ENCODE assay signal across 16 cellular contexts in the genomic region with DNA sequence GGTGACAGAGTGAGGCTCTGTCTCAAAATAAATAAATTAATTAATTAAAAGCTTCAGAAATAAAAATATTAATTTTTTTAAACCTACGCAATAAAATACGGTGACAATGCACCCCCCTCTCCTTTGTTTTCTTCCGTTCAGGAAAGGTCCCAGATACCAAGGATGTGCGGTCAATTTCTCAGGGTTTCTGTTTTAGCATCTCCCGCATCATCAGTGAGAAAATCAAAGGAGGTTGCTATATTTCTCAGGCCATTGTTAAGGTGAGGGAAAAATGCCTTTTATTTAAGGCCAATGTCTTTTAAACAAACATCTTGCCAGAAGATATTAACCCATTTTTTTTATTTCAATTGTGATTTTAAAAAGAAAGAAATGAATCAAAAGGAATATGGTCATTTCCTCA.
A peak's percentile ranks its signal among the peaks of the same experiment; 100 is the strongest.
DNase-seq lines count a peak whose midpoint lies in the region; ATAC-seq and TF ChIP-seq lines count a peak whose summit lies in the region.
"Had no signal": no experiment of that assay in that cellular context is flagged by ENCODE, and none has a peak within 500 bp of the region (broad histone marks: within the 10 kb centered on the region; RNA-seq: fewer than 3 reads in every experiment).

No MANE protein-coding gene starts in this region.

- H3K27me3 Mint-ChIP-seq in activated naive CD8-positive, alpha-beta T cell treated with anti-CD3 and anti-CD28 coated beads, Interleukin-2, amount 10 ng/mL, durations not matched to agents 7 days and 5 days = peaks cover 12% of the 10 kb centered on the region
- peaks cover 3% of the 10 kb centered on the region for H3K27me3 Mint-ChIP-seq in activated naive CD8-positive, alpha-beta T cell treated with anti-CD3 and anti-CD28 coated beads for 36 hours
- H3K27me3 Mint-ChIP-seq in effector memory CD8-positive, alpha-beta T cell = no peaks in the 10 kb centered on the region
- H3K27me3 Mint-ChIP-seq in nephron progenitor cell (ENCODE audit: low read depth, poor library complexity) (peaks cover 5% of the 10 kb centered on the region), Calu3 (ENCODE audit: unreplicated experiment) (no peaks in the 10 kb centered on the region)
- H3K27me3 Mint-ChIP-seq: activated naive CD8-positive, alpha-beta T cell had no signal

- H3K9me3 ChIP-seq in upper lobe of left lung = no peaks in the 10 kb centered on the region
- H3K9me3 ChIP-seq: A549 had no signal

- TF ChIP-seq EP300 in upper lobe of left lung (IDR thresholded peaks at IDR 0.05) = no peak

- H3K4me3 ChIP-seq in upper lobe of left lung = peak overlapping the region in 1 of 4 donors; percentile 12
- H3K4me3 ChIP-seq: A549, GM23338 had no signal

- TF ChIP-seq CTCF in nephron progenitor cell (IDR thresholded peaks at IDR 0.05) (no peak), upper lobe of left lung (IDR thresholded peaks at IDR 0.05) (no peak), Calu3 (IDR thresholded peaks at IDR 0.05; ENCODE audit: unreplicated experiment) (no peak)

- H3K36me3 ChIP-seq in upper lobe of left lung = no peaks in the 10 kb centered on the region

- 68 to 70% methylated on average over 5 of the region's 5 CpGs for WGBS in upper lobe of left lung, 2 donors

- peak overlapping the region; percentile 37 to 80 (median 70) for H3K27ac ChIP-seq in upper lobe of left lung
- H3K27ac ChIP-seq: A549, RWPE1 had no signal

- no peak overlapping the region for H3K27ac Mint-ChIP-seq in activated naive CD8-positive, alpha-beta T cell treated with anti-CD3 and anti-CD28 coated beads, Interleukin-2, amount 10 ng/mL, durations not matched to agents 7 days and 5 days
- H3K27ac Mint-ChIP-seq in activated naive CD8-positive, alpha-beta T cell treated with anti-CD3 and anti-CD28 coated beads for 36 hours = no peak overlapping the region
- H3K27ac Mint-ChIP-seq in effector memory CD8-positive, alpha-beta T cell = peak overlapping the region; percentile 32 to 92
- H3K27ac Mint-ChIP-seq in nephron progenitor cell (peak overlapping the region; percentile 98), Calu3 (ENCODE audit: unreplicated experiment) (no peak overlapping the region)

- H3K4me1 ChIP-seq in upper lobe of left lung = peaks cover 33 to 42% (median 34%) of the 10 kb centered on the region in 4 donors
- H3K4me1 ChIP-seq: A549 had no signal

- no peaks in the 10 kb centered on the region for H3K27me3 ChIP-seq in upper lobe of left lung

- TF ChIP-seq POLR2A in upper lobe of left lung (IDR thresholded peaks at IDR 0.05) = no peak

- no peaks in the 10 kb centered on the region for H3K9me3 Mint-ChIP-seq in activated naive CD8-positive, alpha-beta T cell treated with anti-CD3 and anti-CD28 coated beads, Interleukin-2, amount 10 ng/mL, durations not matched to agents 7 days and 5 days
- H3K9me3 Mint-ChIP-seq in activated naive CD8-positive, alpha-beta T cell treated with anti-CD3 and anti-CD28 coated beads for 36 hours = peaks cover 1% of the 10 kb centered on the region
- H3K9me3 Mint-ChIP-seq in effector memory CD8-positive, alpha-beta T cell = no peaks in the 10 kb centered on the region
- H3K9me3 Mint-ChIP-seq in nephron progenitor cell (peaks cover 5% of the 10 kb centered on the region), Calu3 (ENCODE audit: low read depth, unreplicated experiment) (no peaks in the 10 kb centered on the region)
- H3K9me3 Mint-ChIP-seq: GM23338 had no signal

- CTCF ChIA-PET in Calu3 (lab: Charles Lee) = interaction anchor here (0.7 kb wide), 1 partner anchor 100 kb away, joined by 3 read pairs; no protein-coding TSS in a partner anchor

- no peaks in the 10 kb centered on the region for H3K36me3 Mint-ChIP-seq in activated naive CD8-positive, alpha-beta T cell treated with anti-CD3 and anti-CD28 coated beads, Interleukin-2, amount 10 ng/mL, durations not matched to agents 7 days and 5 days
- H3K36me3 Mint-ChIP-seq in activated naive CD8-positive, alpha-beta T cell treated with anti-CD3 and anti-CD28 coated beads for 36 hours = no peaks in the 10 kb centered on the region
- H3K36me3 Mint-ChIP-seq in effector memory CD8-positive, alpha-beta T cell (ENCODE audit: insufficient read depth) = peaks cover 23% of the 10 kb centered on the region
- H3K36me3 Mint-ChIP-seq in nephron progenitor cell (ENCODE audit: low read depth) (peaks cover 22% of the 10 kb centered on the region), Calu3 (ENCODE audit: insufficient read depth, unreplicated experiment) (peaks cover 4% of the 10 kb centered on the region)
- H3K36me3 Mint-ChIP-seq: activated naive CD8-positive, alpha-beta T cell had no signal

- intact Hi-C loops in Calu3 (cut with micrococcal nuclease; ENCODE audit: unreplicated experiment) = no loop called here

- no peak for DNase-seq in activated naive CD8-positive, alpha-beta T cell treated with anti-CD3 and anti-CD28 coated beads, Interleukin-2, amount 10 ng/mL, durations not matched to agents 7 days and 5 days
- no peak for DNase-seq in activated naive CD8-positive, alpha-beta T cell treated with anti-CD3 and anti-CD28 coated beads for 36 hours
- no peak for DNase-seq in effector memory CD8-positive, alpha-beta T cell
- DNase-seq in nephron progenitor cell (no peak), upper lobe of left lung (no peak), NCI-H226 (no peak), Calu3 (no peak), anterior cingulate cortex (lab: John Stamatoyannopoulos, UW) (no peak)
- DNase-seq: DMS 273 treated with DMSO at 0.1 percent for 48 hours; effector CD4-positive, alpha-beta T cell; NCI-H510A; stimulated activated CD4-positive, alpha-beta T cell treated with anti-CD3 and anti-CD28 coated beads, Interleukin-4, amount 100 ng/mL, for 1 hour had no signal

- POLR2A ChIA-PET in activated naive CD8-positive, alpha-beta T cell treated with anti-CD3 and anti-CD28 coated beads, Interleukin-2, amount 10 ng/mL, durations not matched to agents 7 days and 5 days (lab: Charles Lee) = no interaction called here

- no TSS peak for BruUV-seq in Calu3 (replicated peaks; lab: Mats Ljungman, UMichigan)

- ATAC-seq in activated naive CD8-positive, alpha-beta T cell treated with anti-CD3 and anti-CD28 coated beads, Interleukin-2, amount 10 ng/mL, durations not matched to agents 7 days and 5 days (ENCODE audit: low read depth) = no peak
- no peak for ATAC-seq in effector memory CD8-positive, alpha-beta T cell (replicated peaks)
- ATAC-seq in upper lobe of left lung (ENCODE audit: low FRiP score in 2 of 2) = no peak
- ATAC-seq: A549, GM23338 had no signal

- H3K4me3 Mint-ChIP-seq in activated naive CD8-positive, alpha-beta T cell treated with anti-CD3 and anti-CD28 coated beads, Interleukin-2, amount 10 ng/mL, durations not matched to agents 7 days and 5 days = peak overlapping the region; percentile 69
- H3K4me3 Mint-ChIP-seq in activated naive CD8-positive, alpha-beta T cell treated with anti-CD3 and anti-CD28 coated beads for 36 hours = no peak overlapping the region
- peak overlapping the region; percentile 51 to 63 for H3K4me3 Mint-ChIP-seq in effector memory CD8-positive, alpha-beta T cell
- no peak overlapping the region for H3K4me3 Mint-ChIP-seq in nephron progenitor cell
- H3K4me3 Mint-ChIP-seq in Calu3 (ENCODE audit: low read depth, unreplicated experiment) = no peak overlapping the region
- H3K4me3 Mint-ChIP-seq: GM23338 had no signal

- H3K4me1 Mint-ChIP-seq in activated naive CD8-positive, alpha-beta T cell treated with anti-CD3 and anti-CD28 coated beads, Interleukin-2, amount 10 ng/mL, durations not matched to agents 7 days and 5 days = peaks cover 26% of the 10 kb centered on the region
- peaks cover 44% of the 10 kb centered on the region for H3K4me1 Mint-ChIP-seq in activated naive CD8-positive, alpha-beta T cell treated with anti-CD3 and anti-CD28 coated beads for 36 hours
- peaks cover 30 to 35% of the 10 kb centered on the region in 2 donors for H3K4me1 Mint-ChIP-seq in effector memory CD8-positive, alpha-beta T cell (ENCODE audit: low read depth in 2 of 2)
- H3K4me1 Mint-ChIP-seq in nephron progenitor cell (peaks cover 21% of the 10 kb centered on the region), Calu3 (ENCODE audit: low read depth, unreplicated experiment) (no peaks in the 10 kb centered on the region)
- H3K4me1 Mint-ChIP-seq: GM23338 had no signal

Comparison
In these comparisons a context has a peak if more than half of its experiments do, and no peak if none do; other contexts are left out.
1. H3K4me3 Mint-ChIP-seq: peak in activated naive CD8-positive, alpha-beta T cell treated with anti-CD3 and anti-CD28 coated beads, Interleukin-2, amount 10 ng/mL, durations not matched to agents 7 days and 5 days (single experiment) and effector memory CD8-positive, alpha-beta T cell (2 of 2); none in activated naive CD8-positive, alpha-beta T cell treated with anti-CD3 and anti-CD28 coated beads for 36 hours (single experiment), nephron progenitor cell (single experiment) and Calu3 (single experiment).
2. H3K27ac Mint-ChIP-seq: peak in effector memory CD8-positive, alpha-beta T cell (2 of 2) and nephron progenitor cell (single experiment); none in activated naive CD8-positive, alpha-beta T cell treated with anti-CD3 and anti-CD28 coated beads, Interleukin-2, amount 10 ng/mL, durations not matched to agents 7 days and 5 days (single experiment), activated naive CD8-positive, alpha-beta T cell treated with anti-CD3 and anti-CD28 coated beads for 36 hours (single experiment) and Calu3 (single experiment).